ENCODE assay signal across 20 cellular contexts in the genomic region with DNA sequence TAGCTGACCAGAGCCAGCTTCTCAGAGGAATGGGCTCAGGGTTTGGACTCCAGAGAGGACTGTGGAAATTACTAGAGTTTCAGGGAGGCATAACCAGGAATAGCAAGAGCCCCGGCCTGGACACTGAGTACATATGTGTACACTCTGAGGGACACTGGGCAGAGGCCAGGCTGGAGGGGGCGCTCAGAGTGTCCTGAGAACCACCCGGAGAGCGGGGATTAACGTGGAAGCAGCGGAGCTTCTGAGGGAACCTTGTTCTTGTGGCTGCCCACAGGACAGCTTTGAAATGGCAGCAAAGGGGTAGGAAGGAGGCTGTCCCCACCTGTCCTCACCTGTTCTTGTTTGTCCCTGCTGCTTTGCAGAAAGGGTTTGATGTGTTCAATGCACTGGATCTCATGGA. TPM values are rescaled to one million over a fixed set of nuclear protein-coding genes. Genes with fewer than 3 reads are reported as not detected.
A peak's percentile ranks its signal among the peaks of the same experiment; 100 is the strongest.
DNase-seq lines count a peak whose midpoint lies in the region; ATAC-seq and TF ChIP-seq lines count a peak whose summit lies in the region.
"Had no signal": no experiment of that assay in that cellular context is flagged by ENCODE, and none has a peak within 500 bp of the region (broad histone marks: within the 10 kb centered on the region; RNA-seq: fewer than 3 reads in every experiment).

No MANE protein-coding gene starts in this region.

- intact Hi-C loops in Right ventricle myocardium superior (cut with DNase I), result no loop called here
- intact Hi-C loops in left cardiac atrium (cut with DNase I), result no loop called here

- DNase-seq in Right ventricle myocardium superior, result no peak
- DNase-seq in left cardiac atrium, result no peak
- DNase-seq in RWPE1 (ENCODE audit: low spot score), result no peak
- DNase-seq in islet precursor cell, result peak; percentile 48
- DNase-seq in stimulated activated effector memory CD8-positive, alpha-beta T cell treated with anti-CD3 and anti-CD28 coated beads, Interleukin-12 subunit alpha, Interleukin-12 subunit beta, amount 100 ng/mL, for 72 hours (ENCODE audit: low spot score in 2 of 2), result no peak
- DNase-seq in activated CD4-positive, alpha-beta memory T cell treated with anti-CD3 and anti-CD28 coated beads, Interleukin-2, amount 10 ng/mL, durations not matched to agents 7 days and 5 days, result no peak
- no peak for DNase-seq in putamen (ENCODE audit: low spot score)
- DNase-seq: 8988T; GOT3; KBM-7; NCI-H1105 treated with DMSO at 0.1 percent for 48 hours; NCI-H1694 treated with DMSO at 0.1 percent for 48 hours; NCI-H2107; NCI-H510A; NCI-H748 treated with DMSO at 0.1 percent for 48 hours; NK-92 treated with Interleukin-12 subunit alpha and Interleukin-12 subunit beta, amount 100 ng/mL, for 24 hours; Peyer's patch; SHP77 had no signal

- ATAC-seq in Right ventricle myocardium superior (ENCODE audit: poor library complexity), result peak; percentile 0
- no peak for ATAC-seq in left cardiac atrium
- no peak for ATAC-seq in stimulated activated effector memory CD8-positive, alpha-beta T cell treated with anti-CD3 and anti-CD28 coated beads, Interleukin-12 subunit alpha, Interleukin-12 subunit beta, amount 100 ng/mL, for 72 hours
- ATAC-seq in GM18907 (IDR thresholded peaks at IDR 0.05; ENCODE audit: unreplicated experiment), result no peak

- peaks cover 5% of the 10 kb centered on the region for H3K4me1 Mint-ChIP-seq in stimulated activated effector memory CD8-positive, alpha-beta T cell treated with anti-CD3 and anti-CD28 coated beads, Interleukin-12 subunit alpha, Interleukin-12 subunit beta, amount 100 ng/mL, for 72 hours
- no peaks in the 10 kb centered on the region for H3K4me1 Mint-ChIP-seq in activated CD4-positive, alpha-beta memory T cell treated with anti-CD3 and anti-CD28 coated beads, Interleukin-2, amount 10 ng/mL, durations not matched to agents 7 days and 5 days
- H3K4me1 Mint-ChIP-seq: CD14-positive monocyte had no signal

- H3K27ac ChIP-seq in RWPE1, result peak overlapping the region; percentile 81
- H3K27ac ChIP-seq: Peyer's patch had no signal

- peaks cover 86% of the 10 kb centered on the region for H3K36me3 Mint-ChIP-seq in stimulated activated effector memory CD8-positive, alpha-beta T cell treated with anti-CD3 and anti-CD28 coated beads, Interleukin-12 subunit alpha, Interleukin-12 subunit beta, amount 100 ng/mL, for 72 hours
- peaks cover 59% of the 10 kb centered on the region for H3K36me3 Mint-ChIP-seq in activated CD4-positive, alpha-beta memory T cell treated with anti-CD3 and anti-CD28 coated beads, Interleukin-2, amount 10 ng/mL, durations not matched to agents 7 days and 5 days (ENCODE audit: low read depth)

- POLR2A ChIA-PET in RWPE1 (lab: Yijun Ruan, JAX; ENCODE audit: low non-redundant PET), result interaction anchor here (0.6 kb wide), 1 partner anchor 30 kb away, joined by 4 read pairs; no protein-coding TSS in a partner anchor
- POLR2A ChIA-PET in activated CD4-positive, alpha-beta memory T cell treated with anti-CD3 and anti-CD28 coated beads, Interleukin-2, amount 10 ng/mL, durations not matched to agents 7 days and 5 days (lab: Charles Lee), result no interaction called here

- no peak overlapping the region for H3K4me3 Mint-ChIP-seq in stimulated activated effector memory CD8-positive, alpha-beta T cell treated with anti-CD3 and anti-CD28 coated beads, Interleukin-12 subunit alpha, Interleukin-12 subunit beta, amount 100 ng/mL, for 72 hours
- no peak overlapping the region for H3K4me3 Mint-ChIP-seq in activated CD4-positive, alpha-beta memory T cell treated with anti-CD3 and anti-CD28 coated beads, Interleukin-2, amount 10 ng/mL, durations not matched to agents 7 days and 5 days
- H3K4me3 Mint-ChIP-seq: CD14-positive monocyte had no signal

- no peaks in the 10 kb centered on the region for H3K27me3 Mint-ChIP-seq in activated CD4-positive, alpha-beta memory T cell treated with anti-CD3 and anti-CD28 coated beads, Interleukin-2, amount 10 ng/mL, durations not matched to agents 7 days and 5 days

- H3K9me3 Mint-ChIP-seq in stimulated activated effector memory CD8-positive, alpha-beta T cell treated with anti-CD3 and anti-CD28 coated beads, Interleukin-12 subunit alpha, Interleukin-12 subunit beta, amount 100 ng/mL, for 72 hours, result no peaks in the 10 kb centered on the region
- H3K9me3 Mint-ChIP-seq in activated CD4-positive, alpha-beta memory T cell treated with anti-CD3 and anti-CD28 coated beads, Interleukin-2, amount 10 ng/mL, durations not matched to agents 7 days and 5 days, result no peaks in the 10 kb centered on the region
- H3K9me3 Mint-ChIP-seq: CD14-positive monocyte had no signal

- peak overlapping the region; percentile 12 for H3K27ac Mint-ChIP-seq in stimulated activated effector memory CD8-positive, alpha-beta T cell treated with anti-CD3 and anti-CD28 coated beads, Interleukin-12 subunit alpha, Interleukin-12 subunit beta, amount 100 ng/mL, for 72 hours
- no peak overlapping the region for H3K27ac Mint-ChIP-seq in activated CD4-positive, alpha-beta memory T cell treated with anti-CD3 and anti-CD28 coated beads, Interleukin-2, amount 10 ng/mL, durations not matched to agents 7 days and 5 days

- TF ChIP-seq CTCF in RWPE1 (conservative IDR thresholded peaks at IDR 0.05; ENCODE audit: low read depth), result no peak

- CTCF ChIA-PET in RWPE1 (lab: Yijun Ruan, JAX), result interaction anchor here (0.5 kb wide), 1 partner anchor 333 kb away, joined by 3 read pairs; no protein-coding TSS in a partner anchor
- CTCF ChIA-PET in activated CD4-positive, alpha-beta memory T cell treated with anti-CD3 and anti-CD28 coated beads, Interleukin-2, amount 10 ng/mL, durations not matched to agents 7 days and 5 days (lab: Charles Lee), result no interaction called here

RNA-seq across cellular contexts. Expression of gene PLCD3, which starts 27.8 kb away (rescaled TPM):
- total RNA-seq in Right ventricle myocardium superior (201 TPM), left cardiac atrium (100 to 1,000 TPM in 1 of 2 donors, 10 to 100 TPM in 1; 92.1 to 132 TPM)
- 1 to 10 TPM; 2.7 to 3.1 TPM for total RNA-seq in activated CD4-positive, alpha-beta memory T cell treated with anti-CD3 and anti-CD28 coated beads, Interleukin-2, amount 10 ng/mL, durations not matched to agents 7 days and 5 days

RNA-seq across cellular contexts. Expression of gene ACBD4, which starts 31.0 kb away (rescaled TPM):
- 8.0 TPM for total RNA-seq in Right ventricle myocardium superior
- total RNA-seq in left cardiac atrium, result 1 to 10 TPM; 8.4 to 8.7 TPM
- 10 to 100 TPM; 15.0 to 17.8 TPM for total RNA-seq in activated CD4-positive, alpha-beta memory T cell treated with anti-CD3 and anti-CD28 coated beads, Interleukin-2, amount 10 ng/mL, durations not matched to agents 7 days and 5 days

RNA-seq across cellular contexts. Expression of gene NMT1, which starts 43.4 kb away (rescaled TPM):
- total RNA-seq in Right ventricle myocardium superior (84.5 TPM), left cardiac atrium (10 to 100 TPM; 66.6 to 92.4 TPM)
- total RNA-seq in activated CD4-positive, alpha-beta memory T cell treated with anti-CD3 and anti-CD28 coated beads, Interleukin-2, amount 10 ng/mL, durations not matched to agents 7 days and 5 days, result 100 to 1,000 TPM; 114 TPM

RNA-seq across cellular contexts. Expression of gene HEXIM1, which starts 43.8 kb away (rescaled TPM):
- total RNA-seq in Right ventricle myocardium superior, result 31.2 TPM
- 10 to 100 TPM; 27.8 to 31.7 TPM for total RNA-seq in left cardiac atrium
- 10 to 100 TPM; 35.0 to 35.8 TPM for total RNA-seq in activated CD4-positive, alpha-beta memory T cell treated with anti-CD3 and anti-CD28 coated beads, Interleukin-2, amount 10 ng/mL, durations not matched to agents 7 days and 5 days

RNA-seq across cellular contexts. Expression of gene DCAKD, which starts 53.1 kb away (rescaled TPM):
- total RNA-seq in Right ventricle myocardium superior, result 25.3 TPM
- total RNA-seq in left cardiac atrium, result 10 to 100 TPM; 30.9 to 33.2 TPM
- 10 to 100 TPM; 25.9 to 26.2 TPM for total RNA-seq in activated CD4-positive, alpha-beta memory T cell treated with anti-CD3 and anti-CD28 coated beads, Interleukin-2, amount 10 ng/mL, durations not matched to agents 7 days and 5 days

Comparison
In these comparisons a context has a peak if more than half of its experiments do, and no peak if none do; other contexts are left out.
1. RNA of gene PLCD3, which starts 27.8 kb away (total RNA-seq): 201 TPM in Right ventricle myocardium superior (single experiment) and 92.1 to 132 TPM in left cardiac atrium; 2.7 to 3.1 TPM in activated CD4-positive, alpha-beta memory T cell treated with anti-CD3 and anti-CD28 coated beads, Interleukin-2, amount 10 ng/mL, durations not matched to agents 7 days and 5 days; every median in the first group is over 10 times any median in the second.